1 cellular context compared by ENCODE assay signal in the genomic region with DNA sequence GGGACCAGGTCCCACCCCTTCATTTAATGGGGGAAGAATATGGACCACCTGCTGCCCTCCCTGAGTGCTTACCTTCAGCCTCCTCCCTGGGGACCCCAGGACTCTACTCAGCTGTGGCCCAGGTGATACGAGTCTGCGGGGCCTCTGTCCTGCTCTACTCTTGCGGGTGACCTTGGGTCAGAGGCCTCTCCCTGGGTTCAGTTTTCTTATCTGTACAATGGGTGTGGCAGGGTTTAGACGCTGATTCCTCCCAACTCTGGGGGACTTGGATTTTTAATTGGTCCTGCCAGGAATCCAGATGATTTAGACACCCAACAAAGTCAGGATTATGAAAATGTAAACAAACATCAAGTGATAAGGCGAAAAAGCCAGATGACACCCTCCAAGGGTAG.
TF ChIP-seq lines count a peak whose summit lies in the region.

No MANE protein-coding gene starts in this region.

TF ChIP-seq in K562, 482 proteins besides CTCF, POLR2A, EP300 and RAD21:
- no peak for TF ChIP-seq JUN (IDR thresholded peaks at IDR 0.05; ENCODE audit: borderline replicate concordance, low read depth, low read length)
- no peak for TF ChIP-seq JUN (CRISPR knock-in tag; IDR thresholded peaks at IDR 0.05; ENCODE audit: borderline replicate concordance)
- TF ChIP-seq NR2F6 (CRISPR knock-in tag; IDR thresholded peaks at IDR 0.05), result no peak
- TF ChIP-seq MECOM (CRISPR knock-in tag; IDR thresholded peaks at IDR 0.05), result no peak
- TF ChIP-seq, protein P1, sequence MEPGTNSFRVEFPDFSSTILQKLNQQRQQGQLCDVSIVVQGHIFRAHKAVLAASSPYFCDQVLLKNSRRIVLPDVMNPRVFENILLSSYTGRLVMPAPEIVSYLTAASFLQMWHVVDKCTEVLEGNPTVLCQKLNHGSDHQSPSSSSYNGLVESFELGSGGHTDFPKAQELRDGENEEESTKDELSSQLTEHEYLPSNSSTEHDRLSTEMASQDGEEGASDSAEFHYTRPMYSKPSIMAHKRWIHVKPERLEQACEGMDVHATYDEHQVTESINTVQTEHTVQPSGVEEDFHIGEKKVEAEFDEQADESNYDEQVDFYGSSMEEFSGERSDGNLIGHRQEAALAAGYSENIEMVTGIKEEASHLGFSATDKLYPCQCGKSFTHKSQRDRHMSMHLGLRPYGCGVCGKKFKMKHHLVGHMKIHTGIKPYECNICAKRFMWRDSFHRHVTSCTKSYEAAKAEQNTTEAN (CRISPR knock-in tag; IDR thresholded peaks at IDR 0.05), result no peak
- TF ChIP-seq CTCFL (IDR thresholded peaks at IDR 0.05; ENCODE audit: borderline replicate concordance, insufficient read depth, low read depth, low read length, poor library complexity, severe bottlenecking), result no peak
- no peak for TF ChIP-seq RBM17 (IDR thresholded peaks at IDR 0.05; ENCODE audit: borderline replicate concordance, low read depth, low read length)
- TF ChIP-seq FOXM1 (IDR thresholded peaks at IDR 0.05; ENCODE audit: low read depth), result no peak
- TF ChIP-seq FOXM1 (CRISPR knock-in tag; IDR thresholded peaks at IDR 0.05; ENCODE audit: low read depth), result no peak
- TF ChIP-seq, protein P2, sequence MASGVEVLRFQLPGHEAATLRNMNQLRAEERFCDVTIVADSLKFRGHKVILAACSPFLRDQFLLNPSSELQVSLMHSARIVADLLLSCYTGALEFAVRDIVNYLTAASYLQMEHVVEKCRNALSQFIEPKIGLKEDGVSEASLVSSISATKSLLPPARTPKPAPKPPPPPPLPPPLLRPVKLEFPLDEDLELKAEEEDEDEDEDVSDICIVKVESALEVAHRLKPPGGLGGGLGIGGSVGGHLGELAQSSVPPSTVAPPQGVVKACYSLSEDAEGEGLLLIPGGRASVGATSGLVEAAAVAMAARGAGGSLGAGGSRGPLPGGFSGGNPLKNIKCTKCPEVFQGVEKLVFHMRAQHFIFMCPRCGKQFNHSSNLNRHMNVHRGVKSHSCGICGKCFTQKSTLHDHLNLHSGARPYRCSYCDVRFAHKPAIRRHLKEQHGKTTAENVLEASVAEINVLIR (CRISPR knock-in tag; IDR thresholded peaks at IDR 0.05), result no peak
- TF ChIP-seq ZNF561 (CRISPR knock-in tag; conservative IDR thresholded peaks at IDR 0.05), result no peak
- no peak for TF ChIP-seq ZNF143 (CRISPR knock-in tag; IDR thresholded peaks at IDR 0.05)
- TF ChIP-seq BCOR (IDR thresholded peaks at IDR 0.05), result peak; percentile 16; the same call in 1 of the 2 replicates
- TF ChIP-seq NFE2 (IDR thresholded peaks at IDR 0.05; ENCODE audit: low read depth), result no peak
- 0 out of 2 replicates have a peak, but pooled peaks have one; percentile 19 for TF ChIP-seq ESRRA (IDR thresholded peaks at IDR 0.05; ENCODE audit: borderline replicate concordance, low read depth)
TF ChIP-seq in K562: peak in this region for 2.
